8 cellular contexts compared by ENCODE assay signal in the genomic region with DNA sequence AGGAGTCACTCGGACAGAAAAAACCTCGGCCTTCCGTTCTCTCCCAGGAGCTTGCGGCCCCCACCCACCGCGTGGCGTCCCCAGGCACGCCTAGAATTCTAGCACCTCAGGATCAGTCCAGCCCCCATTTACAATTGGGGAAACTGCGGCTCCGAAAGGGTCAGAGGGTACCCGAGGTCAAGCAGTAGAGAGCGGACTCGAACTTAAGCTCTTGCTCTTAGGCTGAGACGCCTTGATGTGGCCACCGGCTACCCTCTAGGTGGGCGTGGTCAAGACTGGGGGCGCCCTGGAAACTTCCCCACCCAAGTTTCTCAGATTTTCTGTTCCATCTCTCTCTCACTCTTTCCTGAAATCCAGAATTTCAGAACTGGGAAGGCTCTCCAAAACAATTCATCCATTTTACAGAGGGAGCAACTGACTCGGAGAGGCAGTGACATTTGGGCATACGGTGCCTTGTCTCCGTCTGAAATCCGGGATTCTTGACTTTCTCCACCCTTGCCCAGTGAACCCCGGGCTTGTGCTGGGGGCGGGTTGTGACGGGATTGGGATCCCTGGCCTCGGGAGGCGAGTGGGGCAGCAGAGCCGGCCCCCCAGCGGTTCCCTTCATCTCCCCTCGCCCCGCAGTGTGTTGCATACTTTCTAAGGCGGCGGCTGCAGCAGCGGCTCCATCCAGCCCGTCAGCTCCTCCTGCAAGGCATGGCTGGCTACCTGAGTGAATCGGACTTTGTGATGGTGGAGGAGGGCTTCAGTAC. TPM values are rescaled to one million over a fixed set of nuclear protein-coding genes. Genes with fewer than 3 reads are reported as not detected.
DNase-seq lines count a peak whose midpoint lies in the region; ATAC-seq and TF ChIP-seq lines count a peak whose summit lies in the region.

No MANE protein-coding gene starts in this region.

- H3K36me3 ChIP-seq in mesendoderm (ENCODE audit: control insufficient read depth, insufficient read depth, low read length): no peaks in the 10 kb centered on the region

- H2BK120ac ChIP-seq in mesendoderm (ENCODE audit: low read depth, low read length): no peak overlapping the region

- H3K9ac ChIP-seq in mesendoderm (ENCODE audit: low read length): peak overlapping the region; percentile 70

- H3K4me3 ChIP-seq in mesendoderm (ENCODE audit: low read length): no peak overlapping the region

- H3K27me3 ChIP-seq in mesendoderm (ENCODE audit: insufficient read depth, low read length, poor library complexity): peaks cover 11% of the 10 kb centered on the region

- no peaks in the 10 kb centered on the region for H3K79me2 ChIP-seq in mesendoderm (ENCODE audit: control insufficient read depth, insufficient read depth, low read length)

- no peak overlapping the region for H2BK5ac ChIP-seq in mesendoderm (ENCODE audit: low read length)

- no peaks in the 10 kb centered on the region for H3K79me1 ChIP-seq in mesendoderm (ENCODE audit: low read length)

- peaks cover 18% of the 10 kb centered on the region for H3K4me1 Mint-ChIP-seq in activated naive CD4-positive, alpha-beta T cell treated with anti-CD3 and anti-CD28 coated beads for 36 hours (ENCODE audit: low read depth)
- H3K4me1 Mint-ChIP-seq in type B pancreatic cell (ENCODE audit: unreplicated experiment): peaks cover 10% of the 10 kb centered on the region

- TF ChIP-seq CTCF in type B pancreatic cell (conservative IDR thresholded peaks at IDR 0.05): no peak

- no peaks in the 10 kb centered on the region for H3K9me3 Mint-ChIP-seq in activated naive CD4-positive, alpha-beta T cell treated with anti-CD3 and anti-CD28 coated beads for 36 hours
- H3K9me3 Mint-ChIP-seq in activated naive CD4-positive, alpha-beta T cell treated with anti-CD3 and anti-CD28 coated beads, Interleukin-2, amount 50 U/mL, for 72 hours: no peaks in the 10 kb centered on the region
- H3K9me3 Mint-ChIP-seq in type B pancreatic cell: no peaks in the 10 kb centered on the region

- no peak overlapping the region for H2AK5ac ChIP-seq in mesendoderm (ENCODE audit: low read length)

- H3K27ac ChIP-seq in caudate nucleus (ENCODE audit: low read depth, low read length): peak overlapping the region; percentile 61
- H3K27ac ChIP-seq in mesendoderm (ENCODE audit: low read depth, low read length): no peak overlapping the region

- WGBS in mesendoderm (ENCODE audit: extremely low coverage, insufficient coverage, low lambda C conversion rate): no CpG with 5 or more reads among the region's 35 CpGs

- no peak overlapping the region for H4K5ac ChIP-seq in mesendoderm (ENCODE audit: low read length)

- ATAC-seq in activated naive CD4-positive, alpha-beta T cell treated with anti-CD3 and anti-CD28 coated beads, Interleukin-2, amount 50 U/mL, for 72 hours: no peak
- ATAC-seq in GM18870 (IDR thresholded peaks at IDR 0.05; ENCODE audit: unreplicated experiment) (no peak), GM19328 (IDR thresholded peaks at IDR 0.05; ENCODE audit: unreplicated experiment) (no peak)

- H3K56ac ChIP-seq in mesendoderm (ENCODE audit: low read length): peak overlapping the region; percentile 35

- intact Hi-C loops in activated naive CD4-positive, alpha-beta T cell treated with anti-CD3 and anti-CD28 coated beads for 36 hours (cut with micrococcal nuclease): loop anchor here (1.0 to 10.0 kb wide), 5 partner anchors 45 to 367 kb away; a partner anchor contains a TSS

- peak overlapping the region; percentile 75 for H3K4me3 Mint-ChIP-seq in activated naive CD4-positive, alpha-beta T cell treated with anti-CD3 and anti-CD28 coated beads for 36 hours
- peak overlapping the region; percentile 83 for H3K4me3 Mint-ChIP-seq in type B pancreatic cell

- no peaks in the 10 kb centered on the region for H3K4me1 ChIP-seq in mesendoderm (ENCODE audit: control insufficient read depth, low read depth, low read length)

- no peaks in the 10 kb centered on the region for H3K36me3 Mint-ChIP-seq in activated naive CD4-positive, alpha-beta T cell treated with anti-CD3 and anti-CD28 coated beads for 36 hours (ENCODE audit: low read depth)
- H3K36me3 Mint-ChIP-seq in activated naive CD4-positive, alpha-beta T cell treated with anti-CD3 and anti-CD28 coated beads, Interleukin-2, amount 50 U/mL, for 72 hours: no peaks in the 10 kb centered on the region
- no peaks in the 10 kb centered on the region for H3K36me3 Mint-ChIP-seq in type B pancreatic cell

- peak overlapping the region; percentile 45 for H3K4me2 ChIP-seq in mesendoderm (ENCODE audit: low read length)

- no peak overlapping the region for H3K23ac ChIP-seq in mesendoderm (ENCODE audit: low read length)

- H3K27ac Mint-ChIP-seq in activated naive CD4-positive, alpha-beta T cell treated with anti-CD3 and anti-CD28 coated beads for 36 hours: no peak overlapping the region
- no peak overlapping the region for H3K27ac Mint-ChIP-seq in activated naive CD4-positive, alpha-beta T cell treated with anti-CD3 and anti-CD28 coated beads, Interleukin-2, amount 50 U/mL, for 72 hours
- H3K27ac Mint-ChIP-seq in type B pancreatic cell: no peak overlapping the region

- no peak overlapping the region for H3K4ac ChIP-seq in mesendoderm (ENCODE audit: low read depth, low read length)

- no peak for DNase-seq in activated naive CD4-positive, alpha-beta T cell treated with anti-CD3 and anti-CD28 coated beads for 36 hours
- DNase-seq in activated naive CD4-positive, alpha-beta T cell treated with anti-CD3 and anti-CD28 coated beads, Interleukin-2, amount 50 U/mL, for 72 hours (ENCODE audit: low spot score in 2 of 2): no peak
- peak in 6 of 61 donors; percentile 13 to 100 (median 33) for DNase-seq in caudate nucleus (lab: John Stamatoyannopoulos, UW)
- peak; percentile 21 for DNase-seq in mesendoderm
- no peak for DNase-seq in type B pancreatic cell (ENCODE audit: extremely low spot score, unreplicated experiment)
- no peak for DNase-seq in globus pallidus (ENCODE audit: low spot score)

- no peak overlapping the region for H3K18ac ChIP-seq in mesendoderm (ENCODE audit: low read length)

- H3K27me3 Mint-ChIP-seq in activated naive CD4-positive, alpha-beta T cell treated with anti-CD3 and anti-CD28 coated beads for 36 hours (ENCODE audit: low read depth): no peaks in the 10 kb centered on the region
- peaks cover 15% of the 10 kb centered on the region for H3K27me3 Mint-ChIP-seq in type B pancreatic cell

- H4K8ac ChIP-seq in mesendoderm (ENCODE audit: low read depth, low read length): no peak overlapping the region

- CTCF ChIA-PET in activated naive CD4-positive, alpha-beta T cell treated with anti-CD3 and anti-CD28 coated beads for 36 hours (lab: Charles Lee): interaction anchor here (1.3 to 7.4 kb wide), 2 partner anchors 13 to 25 kb away, joined by 3 to 51 read pairs; no protein-coding TSS in a partner anchor

- H2BK15ac ChIP-seq in mesendoderm (replicated peaks; ENCODE audit: low read depth): no peak overlapping the region

RNA-seq across cellular contexts. Expression of a gene that starts 0.8 kb away (rescaled TPM):
- 1 to 10 TPM; 1.5 to 1.6 TPM for total RNA-seq in activated naive CD4-positive, alpha-beta T cell treated with anti-CD3 and anti-CD28 coated beads for 36 hours
- 1 to 10 TPM; 1.2 to 2.1 TPM for total RNA-seq in activated naive CD4-positive, alpha-beta T cell treated with anti-CD3 and anti-CD28 coated beads, Interleukin-2, amount 50 U/mL, for 72 hours
- 0.15 TPM for polyA plus RNA-seq in mesendoderm (2013, experiment 1 of 2)
- 0.36 TPM for polyA plus RNA-seq in mesendoderm (2013, experiment 2 of 2)
- 5.1 and 8.9 TPM in 2 replicates for total RNA-seq in type B pancreatic cell (ENCODE audit: low replicate concordance)

RNA-seq across cellular contexts. Expression of a gene that starts 45.0 kb away (rescaled TPM):
- total RNA-seq in activated naive CD4-positive, alpha-beta T cell treated with anti-CD3 and anti-CD28 coated beads for 36 hours: 100 to 1,000 TPM; 311 to 328 TPM
- total RNA-seq in activated naive CD4-positive, alpha-beta T cell treated with anti-CD3 and anti-CD28 coated beads, Interleukin-2, amount 50 U/mL, for 72 hours: 100 to 1,000 TPM; 257 to 425 TPM
- 101 TPM for polyA plus RNA-seq in mesendoderm (2013, experiment 1 of 2)
- polyA plus RNA-seq in mesendoderm (2013, experiment 2 of 2): 105 TPM
- total RNA-seq in type B pancreatic cell (ENCODE audit: low replicate concordance): 138 and 140 TPM in 2 replicates
